16 cellular contexts compared by ENCODE assay signal in genomic region chr1:226402615-226403521, GRCh38. TPM values are rescaled to one million over a fixed set of nuclear protein-coding genes. Genes with fewer than 3 reads are reported as not detected.
DNase-seq lines count a peak whose midpoint lies in the region; ATAC-seq, FAIRE-seq and TF ChIP-seq lines count a peak whose summit lies in the region.
"Had no signal": no experiment of that assay in that cellular context is flagged by ENCODE, and none has a peak within 500 bp of the region (broad histone marks: within the 10 kb centered on the region; RNA-seq: fewer than 3 reads in every experiment).

No MANE protein-coding gene starts in this region.

- no peak for FAIRE-seq in pancreas (lab: Jason Lieb, UNC)
- FAIRE-seq: endometrium, TTC549 had no signal

- peak overlapping the region; percentile 84 to 91 (median 84) for H3K27ac Mint-ChIP-seq in IgD-negative memory B cell

- intact Hi-C loops in pancreas (cut with DNase I): no loop called here

- H3K27me3 Mint-ChIP-seq in IgD-negative memory B cell: no peaks in the 10 kb centered on the region

- no peaks in the 10 kb centered on the region for H3K9me3 ChIP-seq in pancreas
- H3K9me3 ChIP-seq: psoas muscle had no signal

- no peak for TF ChIP-seq CTCF in pancreas (IDR thresholded peaks at IDR 0.05)

- H3K4me1 Mint-ChIP-seq in IgD-negative memory B cell: peaks cover 43 to 64% (median 58%) of the 10 kb centered on the region in 3 donors

- ATAC-seq in pancreas (peak; percentile 32 to 71 (median 56)), GM21360 (IDR thresholded peaks at IDR 0.05; ENCODE audit: unreplicated experiment) (no peak), GM18873 (IDR thresholded peaks at IDR 0.05; ENCODE audit: low FRiP score, unreplicated experiment) (no peak)
- ATAC-seq: psoas muscle had no signal

- H3K27ac ChIP-seq in pancreas: peak overlapping the region in 2 of 4 donors; percentile 23 to 46
- H3K27ac ChIP-seq: C4-2B, psoas muscle had no signal

- peaks cover 12% of the 10 kb centered on the region for H3K36me3 Mint-ChIP-seq in IgD-negative memory B cell

- WGBS in pancreas, 2 donors: 44 to 45% methylated on average over 20 of the region's 20 CpGs

- peaks cover 0 to 22% (median 14%) of the 10 kb centered on the region in 3 donors for H3K36me3 ChIP-seq in pancreas

- peak in 12 of 14 donors; percentile 7 to 81 (median 65) for DNase-seq in C1 segment of cervical spinal cord (lab: John Stamatoyannopoulos, UW)
- DNase-seq in foreskin melanocyte: peak; percentile 76
- DNase-seq in pancreas: peak in 5 of 6 donors; percentile 59 to 81 (median 62)
- DNase-seq in DMS53 (lab: John Stamatoyannopoulos, UW): no peak
- no peak for DNase-seq in activated CD4-positive, alpha-beta T cell treated with anti-CD3 and anti-CD28 coated beads, Interleukin-2, amount 50 U/mL, for 48 hours
- DNase-seq: activated T-cell treated with anti-CD3 and anti-CD28 coated beads, Interleukin-2, amount 50 U/mL, for 1 hour; NCI-H510A; psoas muscle; SHP77 had no signal

- H3K4me1 ChIP-seq in pancreas: peaks cover 34 to 44% (median 38%) of the 10 kb centered on the region in 3 donors

- H3K9me3 Mint-ChIP-seq in IgD-negative memory B cell: no peaks in the 10 kb centered on the region

- H3K4me3 ChIP-seq in pancreas: no peak overlapping the region
- H3K4me3 ChIP-seq: lung, psoas muscle had no signal

- H3K4me3 Mint-ChIP-seq in IgD-negative memory B cell: peak overlapping the region; percentile 54 to 97 (median 80)

- H3K27me3 ChIP-seq in pancreas: no peaks in the 10 kb centered on the region

RNA-seq across cellular contexts. Expression of gene PARP1, which starts 5.0 kb away (rescaled TPM):
- 321 TPM for polyA plus RNA-seq in IgD-negative memory B cell
- 10 to 100 TPM; 40.7 to 69.4 (median 52.5) TPM for total RNA-seq in pancreas
- 10 to 100 TPM; 16.8 to 23.8 TPM for polyA plus RNA-seq in pancreas

Comparison
In these comparisons a context has a peak if more than half of its experiments do, and no peak if none do; other contexts are left out.
1. DNase-seq: peak in C1 segment of cervical spinal cord (12 of 14), foreskin melanocyte (single experiment) and pancreas (5 of 6); none in DMS53 (single experiment) and activated CD4-positive, alpha-beta T cell treated with anti-CD3 and anti-CD28 coated beads, Interleukin-2, amount 50 U/mL, for 48 hours (0 of 2).
2. ATAC-seq: peak in pancreas (4 of 4); none in GM21360 (single experiment) and GM18873 (single experiment).
3. RNA of gene PARP1, which starts 5.0 kb away (polyA plus RNA-seq): 321 TPM in IgD-negative memory B cell (single experiment); 16.8 to 23.8 TPM in pancreas; every median in the first group is over 10 times any median in the second.